8 cellular contexts compared by ENCODE assay signal in genomic region chr7:116591202-116592040, GRCh38.
DNase-seq lines count a peak whose midpoint lies in the region; ATAC-seq and TF ChIP-seq lines count a peak whose summit lies in the region.

No MANE protein-coding gene starts in this region.

- TF ChIP-seq CTCF in Calu3 (IDR thresholded peaks at IDR 0.05; ENCODE audit: unreplicated experiment): peak; percentile 40
- TF ChIP-seq CTCF in foreskin keratinocyte (conservative IDR thresholded peaks at IDR 0.05): peak; percentile 77

- no TSS peak for BruUV-seq in Calu3 (replicated peaks; lab: Mats Ljungman, UMichigan)

- no peaks in the 10 kb centered on the region for H3K9me3 ChIP-seq in skeletal muscle tissue (ENCODE audit: control insufficient read depth in 3 of 3, low read length in 3 of 3)

- H3K4me1 ChIP-seq in foreskin keratinocyte (peaks cover 12% of the 10 kb centered on the region), skeletal muscle tissue (ENCODE audit: control insufficient read depth in 3 of 3, insufficient read depth in 3 of 3, low read length in 3 of 3) (peaks cover 12 to 16% (median 12%) of the 10 kb centered on the region in 3 donors)

- peaks cover 37% of the 10 kb centered on the region for H3K4me1 Mint-ChIP-seq in Calu3 (ENCODE audit: low read depth, unreplicated experiment)
- H3K4me1 Mint-ChIP-seq in activated T-helper 2 cell treated with anti-CD3 and anti-CD28 coated beads, Interferon-gamma antibody, Interleukin-2, Interleukin-4, amounts not matched to agents 10 μg/mL and 5 μg/mL and 100 μg/mL, durations not matched to agents 14 hours and 24 hours and 36 hours (ENCODE audit: low read depth): peaks cover 24% of the 10 kb centered on the region

- intact Hi-C loops in Calu3 (cut with micrococcal nuclease; ENCODE audit: unreplicated experiment): loop anchor here (1.0 to 10.0 kb wide), 3 partner anchors 81 to 533 kb away; partner anchors contain the start of gene MET
- intact Hi-C loops in activated T-helper 2 cell treated with anti-CD3 and anti-CD28 coated beads, Interferon-gamma antibody, Interleukin-2, Interleukin-4, amounts not matched to agents 10 μg/mL and 5 μg/mL and 100 μg/mL, durations not matched to agents 14 hours and 24 hours and 36 hours (cut with micrococcal nuclease): loop anchor here (1.0 to 5.0 kb wide), 3 partner anchors 81 to 218 kb away; partner anchors contain the start of gene MET

- CTCF ChIA-PET in Calu3 (lab: Charles Lee): interaction anchor here (0.6 to 2.8 kb wide), 11 partner anchors 37 to 411 kb away, joined by 3 to 13 read pairs (median 5); no protein-coding TSS in a partner anchor

- H3K27me3 ChIP-seq in foreskin keratinocyte: no peaks in the 10 kb centered on the region
- no peaks in the 10 kb centered on the region for H3K27me3 ChIP-seq in skeletal muscle tissue (ENCODE audit: control insufficient read depth in 3 of 3, insufficient read depth in 3 of 3, low read length in 3 of 3)

- H3K4me3 Mint-ChIP-seq in Calu3 (ENCODE audit: low read depth, unreplicated experiment): peak overlapping the region; percentile 43
- H3K4me3 Mint-ChIP-seq in activated T-helper 2 cell treated with anti-CD3 and anti-CD28 coated beads, Interferon-gamma antibody, Interleukin-2, Interleukin-4, amounts not matched to agents 10 μg/mL and 5 μg/mL and 100 μg/mL, durations not matched to agents 14 hours and 24 hours and 36 hours (ENCODE audit: low read depth): no peak overlapping the region

- H3K27me3 Mint-ChIP-seq in Calu3 (ENCODE audit: unreplicated experiment): no peaks in the 10 kb centered on the region
- peaks cover 39% of the 10 kb centered on the region for H3K27me3 Mint-ChIP-seq in activated T-helper 2 cell treated with anti-CD3 and anti-CD28 coated beads, Interferon-gamma antibody, Interleukin-2, Interleukin-4, amounts not matched to agents 10 μg/mL and 5 μg/mL and 100 μg/mL, durations not matched to agents 14 hours and 24 hours and 36 hours (ENCODE audit: low read depth)

- H3K36me3 ChIP-seq in skeletal muscle tissue (ENCODE audit: control insufficient read depth in 3 of 3, insufficient read depth in 3 of 3, low read length in 3 of 3): no peaks in the 10 kb centered on the region

- H3K9ac ChIP-seq in skeletal muscle tissue (ENCODE audit: low read depth in 1 of 3, low read length in 3 of 3): peak overlapping the region in 2 of 3 donors; percentile 42 to 46

- DNase-seq in Calu3 (no peak), SK-N-DZ (ENCODE audit: low spot score) (peak; percentile 10), foreskin keratinocyte (peak in 1 of 2 donors; percentile 40), HK-2 (ENCODE audit: unreplicated experiment) (no peak)
- DNase-seq in activated T-helper 2 cell treated with anti-CD3 and anti-CD28 coated beads, Interferon-gamma antibody, Interleukin-2, Interleukin-4, amounts not matched to agents 10 μg/mL and 5 μg/mL and 100 μg/mL, durations not matched to agents 14 hours and 24 hours and 36 hours (ENCODE audit: low spot score): no peak
- DNase-seq in effector CD4-positive, alpha-beta T cell: no peak

- no peaks in the 10 kb centered on the region for H3K9me3 Mint-ChIP-seq in Calu3 (ENCODE audit: low read depth, unreplicated experiment)
- H3K9me3 Mint-ChIP-seq in activated T-helper 2 cell treated with anti-CD3 and anti-CD28 coated beads, Interferon-gamma antibody, Interleukin-2, Interleukin-4, amounts not matched to agents 10 μg/mL and 5 μg/mL and 100 μg/mL, durations not matched to agents 14 hours and 24 hours and 36 hours: no peaks in the 10 kb centered on the region

- peak overlapping the region; percentile 23 for H3K27ac ChIP-seq in foreskin keratinocyte
- H3K27ac ChIP-seq in skeletal muscle tissue (ENCODE audit: low read depth, low read length): no peak overlapping the region

- ATAC-seq in HG03354 (IDR thresholded peaks at IDR 0.05; ENCODE audit: poor library complexity, severe bottlenecking, unreplicated experiment) (peak; percentile 43), foreskin keratinocyte (peak; percentile 32)

- peak overlapping the region; percentile 23 for H3K27ac Mint-ChIP-seq in Calu3 (ENCODE audit: unreplicated experiment)
- H3K27ac Mint-ChIP-seq in activated T-helper 2 cell treated with anti-CD3 and anti-CD28 coated beads, Interferon-gamma antibody, Interleukin-2, Interleukin-4, amounts not matched to agents 10 μg/mL and 5 μg/mL and 100 μg/mL, durations not matched to agents 14 hours and 24 hours and 36 hours: no peak overlapping the region

- H3K4me3 ChIP-seq in skeletal muscle tissue (ENCODE audit: low read length in 3 of 3): peak overlapping the region; percentile 28 to 61 (median 38)

- H3K36me3 Mint-ChIP-seq in Calu3 (ENCODE audit: insufficient read depth, unreplicated experiment): no peaks in the 10 kb centered on the region
- H3K36me3 Mint-ChIP-seq in activated T-helper 2 cell treated with anti-CD3 and anti-CD28 coated beads, Interferon-gamma antibody, Interleukin-2, Interleukin-4, amounts not matched to agents 10 μg/mL and 5 μg/mL and 100 μg/mL, durations not matched to agents 14 hours and 24 hours and 36 hours (ENCODE audit: low read depth): no peaks in the 10 kb centered on the region
